16 cellular contexts compared by ENCODE assay signal in the genomic region with DNA sequence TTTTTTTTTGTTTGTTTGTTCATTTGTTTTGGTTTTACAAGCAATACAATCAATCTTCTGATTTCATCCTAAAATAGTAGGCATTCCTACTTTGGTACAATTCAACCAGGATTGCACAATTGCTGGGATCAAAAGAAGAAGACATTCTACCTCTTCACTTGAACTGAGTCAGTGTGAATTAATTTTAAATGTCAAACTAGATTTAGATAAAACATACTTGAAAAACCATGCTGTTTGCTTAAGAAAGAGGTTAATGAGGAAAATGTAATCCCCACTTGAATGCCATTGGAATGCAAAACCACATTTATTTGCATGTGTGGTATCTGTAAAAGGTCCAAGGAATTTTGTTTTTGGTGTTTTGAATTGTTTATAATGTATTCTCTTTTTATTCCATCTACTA. TPM values are rescaled to one million over a fixed set of nuclear protein-coding genes. Genes with fewer than 3 reads are reported as not detected.
A peak's percentile ranks its signal among the peaks of the same experiment; 100 is the strongest.
DNase-seq lines count a peak whose midpoint lies in the region; ATAC-seq, FAIRE-seq and TF ChIP-seq lines count a peak whose summit lies in the region.
"Had no signal": no experiment of that assay in that cellular context is flagged by ENCODE, and none has a peak within 500 bp of the region (broad histone marks: within the 10 kb centered on the region; RNA-seq: fewer than 3 reads in every experiment).

No MANE protein-coding gene starts in this region.

- no peak overlapping the region for H3K9ac ChIP-seq in HepG2 (ENCODE audit: insufficient read depth, low read depth, low read length)

- H3K27ac ChIP-seq in HepG2 (ENCODE audit: extremely low read length, insufficient read depth, low read length) (no peak overlapping the region), right lobe of liver (no peak overlapping the region), OCI-LY7 (ENCODE audit: low read depth, low read length, poor library complexity, severe bottlenecking) (no peak overlapping the region), suprapubic skin (no peak overlapping the region)
- H3K27ac ChIP-seq: lower lobe of right lung, SJCRH30 had no signal

- no peaks in the 10 kb centered on the region for H3K36me3 Mint-ChIP-seq in stimulated activated memory B cell treated with anti-CD40 and anti-IgM and Interleukin-4, amounts not matched to agents 10 μg/mL and 1 μg/mL and 100 μg/mL, for 72 hours

- H4K20me1 ChIP-seq in HepG2 (ENCODE audit: insufficient read depth, low read length) = no peaks in the 10 kb centered on the region
- no peaks in the 10 kb centered on the region for H4K20me1 ChIP-seq in OCI-LY7 (ENCODE audit: insufficient read depth, low read length)

- TF ChIP-seq RAD21 in HepG2 (CRISPR knock-in tag; IDR thresholded peaks at IDR 0.05) = no peak

- no peaks in the 10 kb centered on the region for H3K9me3 Mint-ChIP-seq in stimulated activated memory B cell treated with anti-CD40 and anti-IgM and Interleukin-4, amounts not matched to agents 10 μg/mL and 1 μg/mL and 100 μg/mL, for 72 hours
- H3K9me3 Mint-ChIP-seq: dendritic cell treated with granulocyte-macrophage colony-stimulating factor and Interleukin-4, amounts not matched to agents 40 ng/mL and 50 ng/mL, for 4 days; nephron progenitor cell had no signal

- CTCF ChIA-PET in HepG2 (lab: Yijun Ruan, JAX; ENCODE audit: low intra/inter-chr PET ratio, low total read pairs) = no interaction called here
- CTCF ChIA-PET in OCI-LY7 (lab: Charles Lee; ENCODE audit: unreplicated experiment) = no interaction called here

- H3K9me3 ChIP-seq in HepG2 (ENCODE audit: low read length) (no peaks in the 10 kb centered on the region), right lobe of liver (no peaks in the 10 kb centered on the region), OCI-LY7 (ENCODE audit: low read length) (no peaks in the 10 kb centered on the region), suprapubic skin (no peaks in the 10 kb centered on the region)
- H3K9me3 ChIP-seq: esophagus muscularis mucosa, lower lobe of right lung, SJCRH30 had no signal

- DNase-seq in HepG2 (ENCODE audit: low spot score) = no peak
- DNase-seq in right lobe of liver = no peak
- DNase-seq in fibroblast of villous mesenchyme (ENCODE audit: low read depth) = peak; percentile 88
- no peak for DNase-seq in OCI-LY7 (ENCODE audit: low spot score)
- DNase-seq in suprapubic skin (ENCODE audit: low spot score in 2 of 2) = no peak
- DNase-seq: amniotic stem cell; lower lobe of right lung; nephron progenitor cell; SJCRH30; stimulated activated naive CD8-positive, alpha-beta T cell treated with anti-CD3 and anti-CD28 coated beads, Interleukin-15, Interleukin-2, amounts not matched to agents 100 U/mL and 50 U/mL, for 24 hours had no signal

- H3K4me2 ChIP-seq in HepG2 (ENCODE audit: low read depth, low read length) = no peak overlapping the region
- H3K4me2 ChIP-seq in OCI-LY7 (ENCODE audit: low read length) = no peak overlapping the region

- H3K4me1 ChIP-seq in HepG2 (ENCODE audit: insufficient read depth, low read length) (peaks cover 27% of the 10 kb centered on the region), right lobe of liver (no peaks in the 10 kb centered on the region), OCI-LY7 (ENCODE audit: insufficient read depth, low read length, poor library complexity, severe bottlenecking) (no peaks in the 10 kb centered on the region), suprapubic skin (peaks cover 16% of the 10 kb centered on the region)

- no peak for FAIRE-seq in HepG2 (lab: Jason Lieb, UNC)
- FAIRE-seq: urothelium cell line had no signal

- no peak for TF ChIP-seq EP300 in HepG2 (IDR thresholded peaks at IDR 0.05; ENCODE audit: low read depth in 2 of 2, low read length in 2 of 2)
- no peak for TF ChIP-seq EP300 in HepG2 (CRISPR knock-in tag; IDR thresholded peaks at IDR 0.05; ENCODE audit: borderline replicate concordance)
- TF ChIP-seq EP300 in suprapubic skin (IDR thresholded peaks at IDR 0.05) = no peak

- intact Hi-C loops in HepG2 (cut with micrococcal nuclease; ENCODE audit: unreplicated experiment) (no loop called here), right lobe of liver (cut with DNase I) (no loop called here), OCI-LY7 (cut with micrococcal nuclease; ENCODE audit: unreplicated experiment) (no loop called here)

- no peaks in the 10 kb centered on the region for H3K9me2 ChIP-seq in OCI-LY7 (ENCODE audit: insufficient read depth, low read length)

- POLR2A ChIA-PET in HepG2 (lab: Yijun Ruan, JAX) = no interaction called here
- POLR2A ChIA-PET in OCI-LY7 (lab: Charles Lee) = no interaction called here

- in situ Hi-C loops in HepG2 (cut with HindIII; ENCODE audit: extremely low pct_ligation_motif_present, low pct_unique_long_range_greater_than_20kb) = no loop called here

- H2AFZ ChIP-seq in HepG2 (ENCODE audit: low read length) (no peak overlapping the region), OCI-LY7 (ENCODE audit: low read length) (no peak overlapping the region)

- peaks cover 0 to under 1% of the 10 kb centered on the region in 2 experiments; a peak in 2 of 5 replicates for H3K27me3 ChIP-seq in HepG2 (ENCODE audit: control insufficient read depth in 1 of 2, insufficient read depth in 2 of 2, low read length in 2 of 2)
- H3K27me3 ChIP-seq in right lobe of liver = no peaks in the 10 kb centered on the region
- peaks cover 13% of the 10 kb centered on the region for H3K27me3 ChIP-seq in suprapubic skin
- H3K27me3 ChIP-seq: esophagus muscularis mucosa, SJCRH30 had no signal

- H3K4me3 Mint-ChIP-seq in stimulated activated memory B cell treated with anti-CD40 and anti-IgM and Interleukin-4, amounts not matched to agents 10 μg/mL and 1 μg/mL and 100 μg/mL, for 72 hours = no peak overlapping the region
- H3K4me3 Mint-ChIP-seq: dendritic cell treated with granulocyte-macrophage colony-stimulating factor and Interleukin-4, amounts not matched to agents 40 ng/mL and 50 ng/mL, for 4 days; nephron progenitor cell had no signal

- BruUV-seq in HepG2 (replicated peaks; lab: Mats Ljungman, UMichigan) (no TSS peak), OCI-LY7 (replicated peaks; lab: Mats Ljungman, UMichigan) (no TSS peak)

- H3K79me2 ChIP-seq in HepG2 (ENCODE audit: insufficient read depth, low read length) = no peaks in the 10 kb centered on the region
- H3K79me2 ChIP-seq in OCI-LY7 (ENCODE audit: insufficient read depth, low read depth, low read length) = no peaks in the 10 kb centered on the region

- TF ChIP-seq CTCF in HepG2 (CRISPR knock-in tag; IDR thresholded peaks at IDR 0.05) (no peak), right lobe of liver (IDR thresholded peaks at IDR 0.05) (no peak), fibroblast of villous mesenchyme (IDR thresholded peaks at IDR 0.05; ENCODE audit: insufficient read depth, low read depth, low read length) (no peak), OCI-LY7 (conservative IDR thresholded peaks at IDR 0.05; ENCODE audit: low read length) (no peak), suprapubic skin (IDR thresholded peaks at IDR 0.05) (no peak)

- H3K4me1 Mint-ChIP-seq in stimulated activated memory B cell treated with anti-CD40 and anti-IgM and Interleukin-4, amounts not matched to agents 10 μg/mL and 1 μg/mL and 100 μg/mL, for 72 hours = peaks cover 7% of the 10 kb centered on the region

- H3K27ac Mint-ChIP-seq in stimulated activated memory B cell treated with anti-CD40 and anti-IgM and Interleukin-4, amounts not matched to agents 10 μg/mL and 1 μg/mL and 100 μg/mL, for 72 hours = no peak overlapping the region
- H3K27ac Mint-ChIP-seq: nephron progenitor cell had no signal

- TF ChIP-seq POLR2A in HepG2 (IDR thresholded peaks at IDR 0.05; ENCODE audit: insufficient read depth in 1 of 2, low read depth in 2 of 2, low read length in 2 of 2) (no peak), right lobe of liver (IDR thresholded peaks at IDR 0.05) (no peak), suprapubic skin (IDR thresholded peaks at IDR 0.05) (no peak)

- H3K36me3 ChIP-seq in HepG2 (replicated peaks in 1 of 2; ENCODE audit: control insufficient read depth in 1 of 2, insufficient read depth in 2 of 2, low read length in 2 of 2) (no peaks in the 10 kb centered on the region), right lobe of liver (no peaks in the 10 kb centered on the region), OCI-LY7 (ENCODE audit: insufficient read depth, low read length) (no peaks in the 10 kb centered on the region), suprapubic skin (no peaks in the 10 kb centered on the region)
- H3K36me3 ChIP-seq: esophagus muscularis mucosa, lower lobe of right lung, SJCRH30 had no signal

- no peak for ATAC-seq in HepG2
- no peak for ATAC-seq in right lobe of liver
- ATAC-seq in SK-N-SH treated with all-trans-retinoic acid at 6 μM for 48 hours = peak; percentile 9; the same call in 2 of the 3 replicates
- ATAC-seq in stimulated activated memory B cell treated with anti-CD40 and anti-IgM and Interleukin-4, amounts not matched to agents 10 μg/mL and 1 μg/mL and 100 μg/mL, for 72 hours = no peak
- ATAC-seq in GM19351 (IDR thresholded peaks at IDR 0.05; ENCODE audit: unreplicated experiment) = no peak
- ATAC-seq: lower lobe of right lung; stimulated activated naive CD8-positive, alpha-beta T cell treated with anti-CD3 and anti-CD28 coated beads, Interleukin-15, Interleukin-2, amounts not matched to agents 100 U/mL and 50 U/mL, for 24 hours had no signal

- H3K27me3 Mint-ChIP-seq in stimulated activated memory B cell treated with anti-CD40 and anti-IgM and Interleukin-4, amounts not matched to agents 10 μg/mL and 1 μg/mL and 100 μg/mL, for 72 hours = peaks cover 37% of the 10 kb centered on the region

- H3K4me3 ChIP-seq in HepG2 (replicated peaks in 1 of 3; ENCODE audit: insufficient read depth in 1 of 3, low read depth in 2 of 3, low read length in 3 of 3) (no peak overlapping the region), right lobe of liver (no peak overlapping the region), fibroblast of villous mesenchyme (ENCODE audit: low read depth, low read length) (no peak overlapping the region), OCI-LY7 (ENCODE audit: low read depth, low read length, poor library complexity, severe bottlenecking) (no peak overlapping the region), suprapubic skin (no peak overlapping the region)
- H3K4me3 ChIP-seq: esophagus muscularis mucosa, lower lobe of right lung, SJCRH30 had no signal

RNA-seq across cellular contexts. Expression of a gene that starts 40.5 kb away (rescaled TPM):
- total RNA-seq in HepG2 (2016; rRNA removed; fragmentation: Illumina TruSeq; extraction: Trizol) (not detected in 2 replicates), right lobe of liver (10 to 100 TPM in 1 of 6 experiments, 1 to 10 TPM in 5; 2.1 to 11.2 (median 6.2) TPM), fibroblast of villous mesenchyme (45.4 and 71.7 TPM in 2 replicates), OCI-LY7 (2022) (not detected in 2 replicates), suprapubic skin (1 to 10 TPM in 3 of 4 donors, under 1 TPM in 1; 0.96 to 5.0 (median 3.3) TPM)
- not detected in 2 replicates for total RNA-seq in HepG2 (2016; cell fraction: cytosol; rRNA removed; fragmentation: Illumina TruSeq; extraction: Trizol; ENCODE audit: low read depth)
- not detected in 2 replicates for total RNA-seq in HepG2 (2016; cell fraction: insoluble cytoplasmic fraction; rRNA removed; fragmentation: Illumina TruSeq; extraction: Trizol)
- not detected in 2 replicates for total RNA-seq in HepG2 (2016; cell fraction: membrane; rRNA removed; fragmentation: Illumina TruSeq; extraction: Trizol)
- not detected in 2 replicates for total RNA-seq in HepG2 (2016; cell fraction: nucleus; rRNA removed; fragmentation: Illumina TruSeq; extraction: Trizol)
- not detected in 2 replicates for polyA plus RNA-seq in HepG2 (2011; rRNA removed)
- not detected in 2 replicates for polyA plus RNA-seq in HepG2 (2011; cell fraction: cytosol; rRNA removed)
- polyA plus RNA-seq in HepG2 (2011; cell fraction: nucleus; rRNA removed) = not detected in 2 replicates
- not detected in 2 replicates for polyA plus RNA-seq in HepG2 (2012)
- polyA plus RNA-seq in HepG2 (2016; cell fraction: cytosol; fragmentation: Illumina TruSeq; extraction: Trizol; ENCODE audit: low read depth) = not detected in 2 replicates
- polyA plus RNA-seq in HepG2 (2016; cell fraction: insoluble cytoplasmic fraction; fragmentation: Illumina TruSeq; extraction: Trizol; ENCODE audit: low read depth) = not detected in 2 replicates
- polyA plus RNA-seq in HepG2 (2016; cell fraction: membrane; fragmentation: Illumina TruSeq; extraction: Trizol; ENCODE audit: low read depth) = not detected in 2 replicates
- polyA plus RNA-seq in HepG2 (2016; cell fraction: nucleus; fragmentation: Illumina TruSeq; extraction: Trizol; ENCODE audit: insufficient read depth, low read depth) = not detected in 2 replicates
- not detected in 2 replicates for polyA minus RNA-seq in HepG2 (2011; rRNA and poly(A)+ RNA removed; ENCODE audit: low replicate concordance)
- polyA minus RNA-seq in HepG2 (2011; cell fraction: cytosol; rRNA and poly(A)+ RNA removed) = not detected in 2 replicates
- polyA minus RNA-seq in HepG2 (2011; cell fraction: nucleus; rRNA and poly(A)+ RNA removed) = not detected in 2 replicates
- not detected in 2 replicates for total RNA-seq in OCI-LY7 (2014; rRNA removed; shearing (Covaris generic))
